Comparison of ENCODE assay signal across 23 cellular contexts in the genomic region with DNA sequence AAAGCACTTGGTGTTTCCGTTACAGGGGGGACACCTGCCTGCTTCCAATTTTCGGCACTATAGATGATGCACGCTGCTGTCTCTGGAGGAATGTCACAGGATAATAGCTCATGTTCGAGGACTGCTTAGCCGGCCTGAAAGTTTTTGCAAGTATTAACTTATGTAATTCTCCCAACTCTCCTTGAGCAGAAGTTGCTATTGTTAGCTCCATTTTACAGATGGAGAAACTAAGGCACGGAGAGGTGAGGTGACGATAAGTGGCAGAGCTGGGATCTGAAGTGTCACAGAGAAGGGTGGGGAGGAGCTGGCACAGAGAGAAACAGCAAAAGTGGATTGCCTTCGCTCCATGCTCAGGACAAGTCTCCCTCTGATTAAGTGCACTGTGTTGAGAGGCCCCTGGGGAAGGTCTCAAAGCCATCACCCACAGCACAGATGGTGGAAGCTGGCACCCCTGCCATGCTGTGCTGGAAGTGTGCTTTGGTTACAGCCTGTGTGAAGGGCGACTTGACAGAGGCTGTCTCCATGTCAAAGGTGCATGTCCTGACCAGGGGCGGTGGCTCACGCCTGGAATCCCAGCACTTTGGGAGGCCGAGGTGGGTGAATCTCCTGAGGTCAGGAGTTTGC. TPM values are rescaled to one million over a fixed set of nuclear protein-coding genes. Genes with fewer than 3 reads are reported as not detected.
DNase-seq lines count a peak whose midpoint lies in the region; ATAC-seq, FAIRE-seq and TF ChIP-seq lines count a peak whose summit lies in the region.
"Had no signal": no experiment of that assay in that cellular context is flagged by ENCODE, and none has a peak within 500 bp of the region (broad histone marks: within the 10 kb centered on the region; RNA-seq: fewer than 3 reads in every experiment).

No MANE protein-coding gene starts in this region.

- H3K27ac Mint-ChIP-seq in nephron progenitor cell = peak overlapping the region; percentile 51
- H3K27ac Mint-ChIP-seq: CD4-positive, alpha-beta T cell had no signal

- no peaks in the 10 kb centered on the region for H3K36me3 Mint-ChIP-seq in nephron progenitor cell (ENCODE audit: low read depth)

- H3K4me1 ChIP-seq in upper lobe of left lung = peaks cover 0 to 6% (median 1%) of the 10 kb centered on the region in 4 donors
- H3K4me1 ChIP-seq: lower lobe of right lung had no signal

- TF ChIP-seq EP300 in upper lobe of left lung (IDR thresholded peaks at IDR 0.05) = no peak

- H3K36me3 ChIP-seq in upper lobe of left lung = no peaks in the 10 kb centered on the region
- H3K36me3 ChIP-seq: ascending aorta, cardiac muscle cell, heart right ventricle, lower lobe of right lung, Peyer's patch had no signal

- FAIRE-seq in frontal cortex (lab: Jason Lieb, UNC) = no peak

- no peak overlapping the region for H3K4me3 ChIP-seq in upper lobe of left lung
- H3K4me3 ChIP-seq: ascending aorta, cardiac muscle cell, coronary artery, heart right ventricle, lower lobe of right lung, mucosa of descending colon, Peyer's patch had no signal

- H3K27me3 Mint-ChIP-seq in nephron progenitor cell (ENCODE audit: low read depth, poor library complexity) = peaks cover 5% of the 10 kb centered on the region
- H3K27me3 Mint-ChIP-seq: activated naive CD4-positive, alpha-beta T cell treated with anti-CD3 and anti-CD28 coated beads, Interleukin-2, amount 10 ng/mL, durations not matched to agents 7 days and 5 days; CD4-positive, alpha-beta T cell had no signal

- 72 to 81% methylated on average over 10 to 12 of the region's 12 CpGs for WGBS in upper lobe of left lung, 2 donors

- TF ChIP-seq CTCF in nephron progenitor cell (IDR thresholded peaks at IDR 0.05) = no peak
- TF ChIP-seq CTCF in upper lobe of left lung (IDR thresholded peaks at IDR 0.05) = no peak

- no peaks in the 10 kb centered on the region for H3K9me3 ChIP-seq in upper lobe of left lung
- H3K9me3 ChIP-seq: ascending aorta, heart right ventricle, lower lobe of right lung, mucosa of descending colon, Peyer's patch had no signal

- peaks cover 79% of the 10 kb centered on the region for H3K4me1 Mint-ChIP-seq in nephron progenitor cell

- DNase-seq in DMS 273 (lab: John Stamatoyannopoulos, UW; ENCODE audit: unreplicated experiment) (peak; percentile 30), DMS 273 treated with DMSO at 0.1 percent for 48 hours (lab: John Stamatoyannopoulos, UW) (no peak), NCI-H1092 treated with DMSO at 0.1 percent for 48 hours (lab: John Stamatoyannopoulos, UW) (peak; percentile 58), NCI-H69 (lab: John Stamatoyannopoulos, UW) (peak; percentile 23), nephron progenitor cell (no peak), frontal cortex (ENCODE audit: low spot score in 2 of 2) (no peak), upper lobe of left lung (no peak), foreskin melanocyte (no peak)
- DNase-seq: activated naive CD4-positive, alpha-beta T cell treated with anti-CD3 and anti-CD28 coated beads, Interleukin-2, amount 10 ng/mL, durations not matched to agents 7 days and 5 days; H7; NCI-H2081 treated with DMSO at 0.1 percent for 48 hours; NCI-H526; Peyer's patch had no signal

- no peak overlapping the region for H3K27ac ChIP-seq in upper lobe of left lung
- H3K27ac ChIP-seq: 22Rv1, ascending aorta, cardiac muscle cell, coronary artery, heart right ventricle, lower lobe of right lung, Peyer's patch had no signal

- ATAC-seq in upper lobe of left lung (ENCODE audit: low FRiP score in 2 of 2) = no peak
- ATAC-seq: lower lobe of right lung, right cardiac atrium had no signal

- no peak for TF ChIP-seq POLR2A in upper lobe of left lung (IDR thresholded peaks at IDR 0.05)

- no peaks in the 10 kb centered on the region for H3K9me3 Mint-ChIP-seq in nephron progenitor cell
- H3K9me3 Mint-ChIP-seq: activated naive CD4-positive, alpha-beta T cell treated with anti-CD3 and anti-CD28 coated beads, Interleukin-2, amount 10 ng/mL, durations not matched to agents 7 days and 5 days; CD4-positive, alpha-beta T cell had no signal

- no peaks in the 10 kb centered on the region for H3K27me3 ChIP-seq in upper lobe of left lung
- H3K27me3 ChIP-seq: ascending aorta, cardiac muscle cell, Peyer's patch had no signal

- no peak overlapping the region for H3K4me3 Mint-ChIP-seq in nephron progenitor cell
- H3K4me3 Mint-ChIP-seq: activated CD4-positive, alpha-beta T cell treated with anti-CD3 and anti-CD28 coated beads for 36 hours; activated naive CD4-positive, alpha-beta T cell treated with anti-CD3 and anti-CD28 coated beads, Interleukin-2, amount 10 ng/mL, durations not matched to agents 7 days and 5 days; CD4-positive, alpha-beta T cell had no signal

RNA-seq across cellular contexts. Expression of a gene that starts 40.8 kb away (rescaled TPM):
- total RNA-seq in frontal cortex = 8.2 TPM
- total RNA-seq in upper lobe of left lung = 10 to 100 TPM in 5 of 6 donors, 1 to 10 TPM in 1; 8.5 to 32.8 (median 12.2) TPM

Comparison
In these comparisons a context has a peak if more than half of its experiments do, and no peak if none do; other contexts are left out.
1. DNase-seq: peak in DMS 273 (single experiment), NCI-H1092 treated with DMSO at 0.1 percent for 48 hours (single experiment) and NCI-H69 (single experiment); none in DMS 273 treated with DMSO at 0.1 percent for 48 hours (single experiment), nephron progenitor cell (single experiment), frontal cortex (0 of 2), upper lobe of left lung (0 of 2) and foreskin melanocyte (single experiment).